Comparison of ENCODE assay signal across 13 cellular contexts in genomic region chr15:27438403-27439375, GRCh38.
"Had no signal": no experiment of that assay in that cellular context is flagged by ENCODE, and none has a peak within 500 bp of the region (broad histone marks: within the 10 kb centered on the region; RNA-seq: fewer than 3 reads in every experiment).

No MANE protein-coding gene starts in this region.

- H3K27me3 ChIP-seq: esophagus muscularis mucosa, gastrocnemius medialis, ovary, tibial nerve had no signal

- H3K27ac ChIP-seq: esophagus muscularis mucosa, gastrocnemius medialis, heart right ventricle, left ventricle myocardium inferior, ovary, tibial nerve had no signal

- H3K9me3 ChIP-seq: esophagus muscularis mucosa, gastrocnemius medialis, tibial nerve had no signal

- DNase-seq: activated B cell treated with CpG ODN at 0.5 μM for 24 hours; activated CD4-positive, alpha-beta T cell treated with anti-CD3 and anti-CD28 coated beads, Interleukin-2, amount 10 ng/mL, durations not matched to agents 24 days and 14 days; activated CD8-positive, alpha-beta memory T cell treated with anti-CD3 and anti-CD28 coated beads for 24 hours; gastrocnemius medialis; heart right ventricle; left ventricle myocardium inferior; ovary; small intestine; T-helper 17 cell had no signal

- H3K36me3 ChIP-seq: esophagus muscularis mucosa, gastrocnemius medialis, heart right ventricle, left ventricle myocardium inferior, ovary, tibial nerve had no signal

- H3K4me1 ChIP-seq: esophagus muscularis mucosa, gastrocnemius medialis, heart right ventricle, left ventricle myocardium inferior, tibial nerve had no signal

- H3K4me3 ChIP-seq: esophagus muscularis mucosa, gastrocnemius medialis, heart right ventricle, left ventricle myocardium inferior, ovary, tibial nerve had no signal

- ATAC-seq: activated T-helper 17 cell treated with anti-CD3 and anti-CD28 coated beads, Interleukin-2, amount 50 U/mL, for 72 hours; gastrocnemius medialis; heart right ventricle; natural killer cell treated with Interleukin-12 subunit alpha and Interleukin-12 subunit beta and Interleukin-15 and Interleukin-18, amount 100 ng/mL, for 72 hours; T-helper 17 cell had no signal
